ENCODE assay signal across 26 cellular contexts in genomic region chr11:118236170-118236569, GRCh38. TPM values are rescaled to one million over a fixed set of nuclear protein-coding genes. Genes with fewer than 3 reads are reported as not detected.
DNase-seq lines count a peak whose midpoint lies in the region; ATAC-seq and TF ChIP-seq lines count a peak whose summit lies in the region.
"Had no signal": no experiment of that assay in that cellular context is flagged by ENCODE, and none has a peak within 500 bp of the region (broad histone marks: within the 10 kb centered on the region; RNA-seq: fewer than 3 reads in every experiment).

No MANE protein-coding gene starts in this region.

- H4K20me1 ChIP-seq in hepatocyte (ENCODE audit: insufficient read depth, poor library complexity, severe bottlenecking) = no peaks in the 10 kb centered on the region

- peak overlapping the region; percentile 12 for H3K4me2 ChIP-seq in hepatocyte

- H2AFZ ChIP-seq in hepatocyte = no peak overlapping the region

- no peak overlapping the region for H3K27ac ChIP-seq in CD8-positive, alpha-beta memory T cell (ENCODE audit: low read depth, low read length)
- H3K27ac ChIP-seq in hepatocyte = peak overlapping the region; percentile 52
- H3K27ac ChIP-seq: breast epithelium, psoas muscle, SJSA1, thoracic aorta, uterus had no signal

- no peak overlapping the region for H3K4me3 ChIP-seq in CD8-positive, alpha-beta memory T cell (ENCODE audit: low read length)
- no peak overlapping the region for H3K4me3 ChIP-seq in hepatocyte
- H3K4me3 ChIP-seq: breast epithelium, psoas muscle, SJSA1, thoracic aorta, uterus had no signal

- H3K27me3 Mint-ChIP-seq in activated naive CD4-positive, alpha-beta T cell treated with anti-CD3 and anti-CD28 coated beads, Interleukin-2, amount 50 U/mL, for 24 hours = no peaks in the 10 kb centered on the region
- H3K27me3 Mint-ChIP-seq in CD8-positive, alpha-beta memory T cell = no peaks in the 10 kb centered on the region
- H3K27me3 Mint-ChIP-seq in T-cell = no peaks in the 10 kb centered on the region

- H3K4me3 Mint-ChIP-seq in activated naive CD4-positive, alpha-beta T cell treated with anti-CD3 and anti-CD28 coated beads, Interleukin-2, amount 50 U/mL, for 24 hours = peak overlapping the region; percentile 68
- H3K4me3 Mint-ChIP-seq in CD8-positive, alpha-beta memory T cell = no peak overlapping the region
- no peak overlapping the region for H3K4me3 Mint-ChIP-seq in T-cell

- H3K79me2 ChIP-seq in hepatocyte = peaks cover 3% of the 10 kb centered on the region

- H3K9me2 ChIP-seq in hepatocyte (replicated peaks; ENCODE audit: insufficient read depth) = no peaks in the 10 kb centered on the region

- ATAC-seq in T-cell (replicated peaks in 1 of 4) = no peak
- ATAC-seq: left lobe of liver, psoas muscle had no signal

- POLR2A ChIA-PET in CD8-positive, alpha-beta memory T cell (lab: Charles Lee) = interaction anchor here (0.8 to 1.4 kb wide), 2 partner anchors 10 to 15 kb away, joined by 5 to 8 read pairs; partner anchors contain the start of gene MPZL3
- POLR2A ChIA-PET in T-cell (lab: Charles Lee) = no interaction called here

- H3K36me3 ChIP-seq in CD8-positive, alpha-beta memory T cell (ENCODE audit: insufficient read depth, low read length) = peaks cover 26% of the 10 kb centered on the region
- no peaks in the 10 kb centered on the region for H3K36me3 ChIP-seq in hepatocyte (replicated peaks; ENCODE audit: insufficient read depth, low read depth)
- H3K36me3 ChIP-seq: breast epithelium, SJSA1, thoracic aorta, uterus had no signal

- peak overlapping the region; percentile 89 for H3K27ac Mint-ChIP-seq in activated naive CD4-positive, alpha-beta T cell treated with anti-CD3 and anti-CD28 coated beads, Interleukin-2, amount 50 U/mL, for 24 hours
- H3K27ac Mint-ChIP-seq in CD8-positive, alpha-beta memory T cell = peak overlapping the region in 5 of 8 donors; percentile 23 to 75 (median 52)
- H3K27ac Mint-ChIP-seq in T-cell = peak overlapping the region; percentile 23 to 45

- no peaks in the 10 kb centered on the region for H3K27me3 ChIP-seq in CD8-positive, alpha-beta memory T cell (ENCODE audit: insufficient read depth, low read length, poor library complexity, severe bottlenecking)
- no peaks in the 10 kb centered on the region for H3K27me3 ChIP-seq in hepatocyte
- H3K27me3 ChIP-seq: breast epithelium, SJSA1, uterus had no signal

- CTCF ChIA-PET in CD8-positive, alpha-beta memory T cell (lab: Charles Lee) = interaction anchor here (1.1 kb wide), 1 partner anchor 17 kb away, joined by 3 read pairs; no protein-coding TSS in a partner anchor
- CTCF ChIA-PET in T-cell (lab: Charles Lee) = no interaction called here

- H3K36me3 Mint-ChIP-seq in activated naive CD4-positive, alpha-beta T cell treated with anti-CD3 and anti-CD28 coated beads, Interleukin-2, amount 50 U/mL, for 24 hours = peaks cover 51% of the 10 kb centered on the region
- peaks cover 9 to 75% (median 18%) of the 10 kb centered on the region in 3 donors for H3K36me3 Mint-ChIP-seq in CD8-positive, alpha-beta memory T cell
- H3K36me3 Mint-ChIP-seq in T-cell = peaks cover 53% of the 10 kb centered on the region

- H3K4me1 Mint-ChIP-seq in activated naive CD4-positive, alpha-beta T cell treated with anti-CD3 and anti-CD28 coated beads, Interleukin-2, amount 50 U/mL, for 24 hours = peaks cover 72% of the 10 kb centered on the region
- H3K4me1 Mint-ChIP-seq in CD8-positive, alpha-beta memory T cell = peaks cover 42 to 65% (median 48%) of the 10 kb centered on the region in 3 donors
- peaks cover 26 to 63% (median 34%) of the 10 kb centered on the region in 3 donors for H3K4me1 Mint-ChIP-seq in T-cell

- 84% methylated on average over 2 of the region's 2 CpGs for WGBS in hepatocyte (ENCODE audit: low lambda C conversion rate, missing lambda C conversion rate)

- peaks cover 31% of the 10 kb centered on the region for H3K4me1 ChIP-seq in CD8-positive, alpha-beta memory T cell (ENCODE audit: insufficient read depth, low read length)
- peaks cover 11% of the 10 kb centered on the region for H3K4me1 ChIP-seq in hepatocyte (ENCODE audit: insufficient read depth)
- H3K4me1 ChIP-seq: psoas muscle, SJSA1, uterus had no signal

- H3K9me3 ChIP-seq in CD8-positive, alpha-beta memory T cell (ENCODE audit: low read length) = no peaks in the 10 kb centered on the region
- H3K9me3 ChIP-seq in hepatocyte (ENCODE audit: low read depth) = no peaks in the 10 kb centered on the region
- H3K9me3 ChIP-seq: breast epithelium, psoas muscle, SJSA1, thoracic aorta, uterus had no signal

- DNase-seq in activated naive CD4-positive, alpha-beta T cell treated with anti-CD3 and anti-CD28 coated beads, Interleukin-2, amount 50 U/mL, for 16 hours = no peak
- DNase-seq in CD8-positive, alpha-beta memory T cell = no peak
- DNase-seq in T-cell (no peak), hepatocyte (ENCODE audit: low spot score) (no peak), NOMO-1 (lab: John Stamatoyannopoulos, UW; ENCODE audit: unreplicated experiment in 2 of 2) (no peak), hippocampal formation (lab: John Stamatoyannopoulos, UW) (no peak)
- DNase-seq: activated CD4-positive, CD25-positive, alpha-beta regulatory T cell treated with anti-CD3 and anti-CD28 coated beads, Interleukin-2, amount 50 U/mL, for 72 hours; activated gamma-delta T cell; DMS53; IMR-90; mesendoderm; NCI-H1092 treated with DMSO at 0.1 percent for 48 hours; NCI-H187; NCI-H526; occipital lobe; psoas muscle; stimulated activated CD4-positive, alpha-beta T cell treated with anti-CD3 and anti-CD28 coated beads, Interleukin-4, amount 100 ng/mL, for 4 hours; stimulated activated naive CD4-positive, alpha-beta T cell; uterus had no signal

- no peak for TF ChIP-seq CTCF in hepatocyte (IDR thresholded peaks at IDR 0.05; ENCODE audit: poor library complexity)

- H3K9me3 Mint-ChIP-seq in activated naive CD4-positive, alpha-beta T cell treated with anti-CD3 and anti-CD28 coated beads, Interleukin-2, amount 50 U/mL, for 24 hours = no peaks in the 10 kb centered on the region
- no peaks in the 10 kb centered on the region for H3K9me3 Mint-ChIP-seq in CD8-positive, alpha-beta memory T cell
- H3K9me3 Mint-ChIP-seq in T-cell = no peaks in the 10 kb centered on the region

RNA-seq across cellular contexts. Expression of gene JAML, which starts 11.4 kb away (rescaled TPM):
- 100 to 1,000 TPM; 363 to 387 TPM for total RNA-seq in CD8-positive, alpha-beta memory T cell
- polyA plus RNA-seq in CD8-positive, alpha-beta memory T cell = 210 TPM
- total RNA-seq in T-cell (100 to 1,000 TPM in 2 of 5 donors, 10 to 100 TPM in 3; 60.8 to 165 (median 95.8) TPM), hepatocyte (3.5 and 5.3 TPM in 2 replicates)
- 5.0 and 5.9 TPM in 2 replicates for polyA plus RNA-seq in hepatocyte
- total RNA-seq: G401, IMR-90, myocyte, SJSA1 had no signal
- polyA plus RNA-seq: IMR-90 had no signal

RNA-seq across cellular contexts. Expression of gene MPZL3, which starts 16.0 kb away (rescaled TPM):
- total RNA-seq in CD8-positive, alpha-beta memory T cell = 100 to 1,000 TPM; 113 to 119 TPM
- 10.6 TPM for polyA plus RNA-seq in CD8-positive, alpha-beta memory T cell
- total RNA-seq in T-cell (10 to 100 TPM in 4 of 5 donors, 1 to 10 TPM in 1; 9.8 to 25.2 (median 16.5) TPM), hepatocyte (20.6 and 21.1 TPM in 2 replicates)
- 10.2 and 10.8 TPM in 2 replicates for polyA plus RNA-seq in hepatocyte
- total RNA-seq: G401, myocyte, SJSA1 had no signal

RNA-seq across cellular contexts. Expression of gene MPZL2, which starts 27.9 kb away (rescaled TPM):
- 1 to 10 TPM; 4.5 to 5.5 TPM for total RNA-seq in CD8-positive, alpha-beta memory T cell
- polyA plus RNA-seq in CD8-positive, alpha-beta memory T cell = 0.36 TPM
- total RNA-seq in T-cell (1 to 10 TPM in 4 of 5 donors, under 1 TPM in 1; 0.85 to 5.6 (median 2.0) TPM), hepatocyte (47.2 and 52.3 TPM in 2 replicates)
- polyA plus RNA-seq in hepatocyte = 38.4 and 48.0 TPM in 2 replicates
- total RNA-seq: G401, IMR-90, myocyte, SJSA1 had no signal
- polyA plus RNA-seq: IMR-90 had no signal

RNA-seq across cellular contexts. Expression of gene SCN2B, which starts 59.7 kb away (rescaled TPM):
- not detected for total RNA-seq in CD8-positive, alpha-beta memory T cell
- not detected for polyA plus RNA-seq in CD8-positive, alpha-beta memory T cell
- under 1 TPM in 1 of 5 donors, not detected in 4; 0.06 TPM for total RNA-seq in T-cell
- 1.1 and 1.3 TPM in 2 replicates for total RNA-seq in hepatocyte
- polyA plus RNA-seq in hepatocyte = 0.92 and 1.2 TPM in 2 replicates
- total RNA-seq: left lobe of liver, myocyte, SJSA1 had no signal

Comparison
In these comparisons a context has a peak if more than half of its experiments do, and no peak if none do; other contexts are left out.
1. H3K27ac Mint-ChIP-seq: peak in every context shown above with its lines; median percentile 89 in activated naive CD4-positive, alpha-beta T cell treated with anti-CD3 and anti-CD28 coated beads, Interleukin-2, amount 50 U/mL, for 24 hours; 52 in CD8-positive, alpha-beta memory T cell; 34 in T-cell.